In the genomic region with DNA sequence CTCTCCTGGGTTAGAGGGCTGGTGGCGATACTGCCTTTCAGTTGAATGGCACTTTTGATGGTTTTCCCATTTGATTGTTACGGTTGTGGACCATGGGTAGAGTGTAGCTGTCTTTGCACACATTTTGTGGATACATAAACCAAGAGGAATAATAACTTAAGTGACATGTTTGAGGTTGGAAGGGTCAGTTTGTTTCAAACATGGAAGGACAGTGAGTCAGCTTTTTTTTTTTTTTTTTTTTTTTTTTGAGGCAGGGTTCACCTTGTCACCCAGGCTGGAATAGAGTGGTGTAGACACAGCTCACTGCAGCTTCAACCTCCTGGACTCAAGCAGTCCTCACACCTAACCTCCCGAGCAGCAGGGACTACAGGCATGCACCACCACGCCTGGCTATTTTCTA, we compare ENCODE assay signal across 17 cellular contexts. TPM values are rescaled to one million over a fixed set of nuclear protein-coding genes. Genes with fewer than 3 reads are reported as not detected.
DNase-seq lines count a peak whose midpoint lies in the region; ATAC-seq and TF ChIP-seq lines count a peak whose summit lies in the region.
"Had no signal": no experiment of that assay in that cellular context is flagged by ENCODE, and none has a peak within 500 bp of the region (broad histone marks: within the 10 kb centered on the region; RNA-seq: fewer than 3 reads in every experiment).

No MANE protein-coding gene starts in this region.

- H3K9me3 ChIP-seq in HUES64 (ENCODE audit: insufficient read depth, low read depth, low read length) (no peaks in the 10 kb centered on the region), iPS-18a (ENCODE audit: control insufficient read depth, low read depth, low read length) (no peaks in the 10 kb centered on the region), GM23248 (ENCODE audit: low read depth) (no peaks in the 10 kb centered on the region), esophagus muscularis mucosa (no peaks in the 10 kb centered on the region)
- H3K9me3 ChIP-seq: BLaER1, HAP-1 had no signal

- peaks cover 36% of the 10 kb centered on the region for H3K4me1 ChIP-seq in HUES64 (ENCODE audit: insufficient read depth, low read length)
- peaks cover 29% of the 10 kb centered on the region for H3K4me1 ChIP-seq in iPS-18a (ENCODE audit: control insufficient read depth, low read depth, low read length)
- H3K4me1 ChIP-seq in GM23248 (ENCODE audit: insufficient read depth) = peaks cover 11% of the 10 kb centered on the region
- H3K4me1 ChIP-seq in esophagus muscularis mucosa = peaks cover 0 to 5% (median 0%) of the 10 kb centered on the region in 4 donors
- H3K4me1 ChIP-seq: HAP-1 had no signal

- peaks cover 79% of the 10 kb centered on the region for H3K79me2 ChIP-seq in GM23248 (ENCODE audit: insufficient read depth)

- no peaks in the 10 kb centered on the region for H3F3A ChIP-seq in GM23248 (ENCODE audit: insufficient read depth)

- peak overlapping the region; percentile 38 for H3K27ac ChIP-seq in HUES64 (ENCODE audit: low read depth, low read length)
- peak overlapping the region; percentile 45 for H3K27ac ChIP-seq in iPS-18a (ENCODE audit: low read length)
- H3K27ac ChIP-seq in GM23248 = no peak overlapping the region
- no peak overlapping the region for H3K27ac ChIP-seq in esophagus muscularis mucosa (replicated peaks in 1 of 4)
- H3K27ac ChIP-seq: BLaER1, KMS-11, SK-N-MC had no signal

- no peak for ATAC-seq in stimulated activated naive CD8-positive, alpha-beta T cell treated with anti-CD3 and anti-CD28 coated beads, Interleukin-15, Interleukin-2, amounts not matched to agents 100 U/mL and 50 U/mL, for 24 hours
- ATAC-seq in natural killer cell = no peak

- H2AFZ ChIP-seq in GM23248 = no peak overlapping the region

- H3K9me3 Mint-ChIP-seq in stimulated activated naive CD8-positive, alpha-beta T cell treated with anti-CD3 and anti-CD28 coated beads, Interleukin-15, Interleukin-2, amounts not matched to agents 100 ng/mL and 50 ng/mL, for 24 hours = no peaks in the 10 kb centered on the region
- no peaks in the 10 kb centered on the region for H3K9me3 Mint-ChIP-seq in natural killer cell

- WGBS in HUES64 = 92% methylated on average over 4 of the region's 4 CpGs
- 99 to 100% methylated on average over 4 of the region's 4 CpGs for WGBS in GM23248 (ENCODE audit: low coverage in 1 of 2, low lambda C conversion rate in 2 of 2, missing lambda C conversion rate in 2 of 2), 2 experiments
- 98% methylated on average over 4 of the region's 4 CpGs for WGBS in esophagus muscularis mucosa

- TF ChIP-seq CTCF in natural killer cell (IDR thresholded peaks at IDR 0.05) (no peak), esophagus muscularis mucosa (IDR thresholded peaks at IDR 0.05) (no peak)

- H3K4me3 ChIP-seq in HUES64 (ENCODE audit: low read length) (no peak overlapping the region), iPS-18a (ENCODE audit: low read length) (no peak overlapping the region), GM23248 (no peak overlapping the region), esophagus muscularis mucosa (no peak overlapping the region)
- H3K4me3 ChIP-seq: BLaER1, HAP-1, SK-N-MC had no signal

- in situ Hi-C loops in GM23248 (cut with MboI) = no loop called here

- no peak overlapping the region for H3K4me3 Mint-ChIP-seq in stimulated activated naive CD8-positive, alpha-beta T cell treated with anti-CD3 and anti-CD28 coated beads, Interleukin-15, Interleukin-2, amounts not matched to agents 100 ng/mL and 50 ng/mL, for 24 hours
- H3K4me3 Mint-ChIP-seq in natural killer cell = no peak overlapping the region

- H3K4me2 ChIP-seq in GM23248 (ENCODE audit: unreplicated experiment) = no peak overlapping the region
- H3K4me2 ChIP-seq: BLaER1, KMS-11 had no signal

- H3K36me3 Mint-ChIP-seq in stimulated activated naive CD8-positive, alpha-beta T cell treated with anti-CD3 and anti-CD28 coated beads, Interleukin-15, Interleukin-2, amounts not matched to agents 100 ng/mL and 50 ng/mL, for 24 hours (ENCODE audit: low read depth) = peaks cover 55% of the 10 kb centered on the region
- no peaks in the 10 kb centered on the region for H3K36me3 Mint-ChIP-seq in natural killer cell

- no peaks in the 10 kb centered on the region for H3K27me3 Mint-ChIP-seq in stimulated activated naive CD8-positive, alpha-beta T cell treated with anti-CD3 and anti-CD28 coated beads, Interleukin-15, Interleukin-2, amounts not matched to agents 100 ng/mL and 50 ng/mL, for 24 hours
- H3K27me3 Mint-ChIP-seq in natural killer cell (ENCODE audit: low read depth in 2 of 2) = no peaks in the 10 kb centered on the region
- H3K27me3 Mint-ChIP-seq: CD8-positive, alpha-beta memory T cell had no signal

- intact Hi-C loops in natural killer cell (cut with micrococcal nuclease) (no loop called here), esophagus muscularis mucosa (cut with DNase I) (no loop called here)

- no peak for TF ChIP-seq EP300 in esophagus muscularis mucosa (IDR thresholded peaks at IDR 0.05)

- no peaks in the 10 kb centered on the region for H3K9me2 ChIP-seq in GM23248 (ENCODE audit: insufficient read depth)

- H3K27ac Mint-ChIP-seq in stimulated activated naive CD8-positive, alpha-beta T cell treated with anti-CD3 and anti-CD28 coated beads, Interleukin-15, Interleukin-2, amounts not matched to agents 100 ng/mL and 50 ng/mL, for 24 hours = peak overlapping the region; percentile 71
- H3K27ac Mint-ChIP-seq in natural killer cell = no peak overlapping the region

- no peaks in the 10 kb centered on the region for H4K20me1 ChIP-seq in GM23248 (ENCODE audit: insufficient read depth)

- H3K4me1 Mint-ChIP-seq in stimulated activated naive CD8-positive, alpha-beta T cell treated with anti-CD3 and anti-CD28 coated beads, Interleukin-15, Interleukin-2, amounts not matched to agents 100 ng/mL and 50 ng/mL, for 24 hours (ENCODE audit: low read depth) = peaks cover 8% of the 10 kb centered on the region
- peaks cover 20 to 37% of the 10 kb centered on the region in 2 donors for H3K4me1 Mint-ChIP-seq in natural killer cell

- H3K27me3 ChIP-seq in HUES64 (ENCODE audit: insufficient read depth, low read length) = no peaks in the 10 kb centered on the region
- no peaks in the 10 kb centered on the region for H3K27me3 ChIP-seq in iPS-18a (ENCODE audit: control insufficient read depth, insufficient read depth, low read length)
- no peaks in the 10 kb centered on the region for H3K27me3 ChIP-seq in GM23248 (replicated peaks; ENCODE audit: insufficient read depth)
- no peaks in the 10 kb centered on the region for H3K27me3 ChIP-seq in esophagus muscularis mucosa
- H3K27me3 ChIP-seq: BLaER1 had no signal

- peaks cover 22% of the 10 kb centered on the region for H3K36me3 ChIP-seq in HUES64 (ENCODE audit: insufficient read depth, low read length)
- H3K36me3 ChIP-seq in iPS-18a (ENCODE audit: control insufficient read depth, low read depth, low read length) = no peaks in the 10 kb centered on the region
- H3K36me3 ChIP-seq in GM23248 (ENCODE audit: low read depth) = no peaks in the 10 kb centered on the region
- peaks cover 0 to 10% (median 3%) of the 10 kb centered on the region in 4 donors for H3K36me3 ChIP-seq in esophagus muscularis mucosa
- H3K36me3 ChIP-seq: HAP-1 had no signal

- peak overlapping the region; percentile 32; the same call in 1 of the 2 replicates for H3K9ac ChIP-seq in HUES64 (ENCODE audit: low read depth, low read length)
- peak overlapping the region; percentile 17 for H3K9ac ChIP-seq in iPS-18a (ENCODE audit: low read length)
- H3K9ac ChIP-seq in GM23248 = no peak overlapping the region
- H3K9ac ChIP-seq: BLaER1, KMS-11 had no signal

- no peak for TF ChIP-seq POLR2A in esophagus muscularis mucosa (IDR thresholded peaks at IDR 0.05; ENCODE audit: low read depth)

- DNase-seq in stimulated activated naive CD8-positive, alpha-beta T cell treated with anti-CD3 and anti-CD28 coated beads, Interleukin-15, Interleukin-2, amounts not matched to agents 100 U/mL and 50 U/mL, for 24 hours = no peak
- DNase-seq in GM23248 (no peak), natural killer cell (no peak), esophagus muscularis mucosa (ENCODE audit: extremely low spot score) (no peak)
- DNase-seq: CD8-positive, alpha-beta memory T cell; MV-4-11; NCI-H1694 treated with DMSO at 0.1 percent for 48 hours; NCI-H2227 treated with DMSO at 0.1 percent for 48 hours; NCI-H774; SHP77 had no signal

RNA-seq across cellular contexts. Expression of gene PPFIA1, which starts 41.1 kb away (rescaled TPM):
- polyA plus RNA-seq in HUES64 (2013, experiment 1 of 2) = 34.8 TPM
- polyA plus RNA-seq in HUES64 (2013, experiment 2 of 2) = 37.0 TPM
- 30.2 and 36.9 TPM in 2 replicates for total RNA-seq in GM23248 (2014; rRNA removed; shearing (Covaris generic))
- 19.9 and 22.8 TPM in 2 replicates for polyA plus RNA-seq in GM23248 (2016; fragmentation: Nextera tagmentation; extraction: Ambion mirVana)
- total RNA-seq in natural killer cell (10 to 100 TPM; 42.1 to 75.4 (median 51.7) TPM), esophagus muscularis mucosa (10 to 100 TPM; 46.3 to 51.5 (median 47.2) TPM)

Comparison
In these comparisons a context has a peak if more than half of its experiments do, and no peak if none do; other contexts are left out.
1. H3K27ac ChIP-seq: peak in HUES64 (single experiment) and iPS-18a (single experiment); none in GM23248 (single experiment) and esophagus muscularis mucosa (0 of 4).